ENCODE assay signal across 1 cellular context in genomic region chr3:77081240-77081661, GRCh38.
TF ChIP-seq lines count a peak whose summit lies in the region.

No MANE protein-coding gene starts in this region.

TF ChIP-seq in SK-N-SH, 30 proteins besides CTCF, POLR2A, EP300 and RAD21 (continued from another document):
- TF ChIP-seq CHD2 (IDR thresholded peaks at IDR 0.05; ENCODE audit: low read length, partially characterized antibody) (no peak), PBX3 (IDR thresholded peaks at IDR 0.05) (no peak), POLR2AphosphoS5 (IDR thresholded peaks at IDR 0.05; ENCODE audit: low read depth, low read length) (no peak)
TF ChIP-seq in SK-N-SH: peak in this region for 0.
